8 cellular contexts compared by ENCODE assay signal in genomic region chr1:12434174-12434573, GRCh38.
DNase-seq lines count a peak whose midpoint lies in the region; ATAC-seq and TF ChIP-seq lines count a peak whose summit lies in the region.

No MANE protein-coding gene starts in this region.

- H3K36me3 Mint-ChIP-seq in CD4-positive, alpha-beta T cell (ENCODE audit: low read depth): peaks cover 27% of the 10 kb centered on the region
- H3K36me3 Mint-ChIP-seq in IgD-negative memory B cell: peaks cover 10% of the 10 kb centered on the region

- no peak for TF ChIP-seq POLR2A in esophagus muscularis mucosa (IDR thresholded peaks at IDR 0.05; ENCODE audit: low read depth)

- H3K9me3 Mint-ChIP-seq in CD4-positive, alpha-beta T cell: peaks cover 3% of the 10 kb centered on the region
- H3K9me3 Mint-ChIP-seq in IgD-negative memory B cell: peaks cover 0 to 3% (median 0%) of the 10 kb centered on the region in 3 donors

- intact Hi-C loops in CD4-positive, alpha-beta T cell (cut with DNase I, micrococcal nuclease): loop anchor here in 1 of 2 experiments (1.0 to 2.0 kb wide), 3 partner anchors 15 to 76 kb away; no protein-coding TSS in a partner anchor
- intact Hi-C loops in esophagus muscularis mucosa (cut with DNase I) (no loop called here), posterior vena cava (cut with DNase I) (no loop called here)

- CTCF ChIA-PET in CD4-positive, alpha-beta T cell (lab: Charles Lee): interaction anchor here (0.8 to 1.5 kb wide), 6 partner anchors 9 to 167 kb away, joined by 3 to 5 read pairs (median 4); no protein-coding TSS in a partner anchor

- peak; percentile 78 for ATAC-seq in CD4-positive, alpha-beta T cell (ENCODE audit: poor library complexity)
- ATAC-seq in GM18873 (IDR thresholded peaks at IDR 0.05; ENCODE audit: low FRiP score, unreplicated experiment): no peak

- peak overlapping the region; percentile 43 for H3K27ac ChIP-seq in CD4-positive, alpha-beta T cell (ENCODE audit: low read depth, low read length)
- H3K27ac ChIP-seq in esophagus muscularis mucosa (replicated peaks in 1 of 4): peak overlapping the region; percentile 78 to 83 (median 82)

- no peaks in the 10 kb centered on the region for H3K27me3 ChIP-seq in CD4-positive, alpha-beta T cell (ENCODE audit: control insufficient read depth, insufficient read depth, low read length)
- no peaks in the 10 kb centered on the region for H3K27me3 ChIP-seq in esophagus muscularis mucosa

- peak overlapping the region in 1 of 4 donors; percentile 1 for H3K4me3 ChIP-seq in esophagus muscularis mucosa
- no peak overlapping the region for H3K4me3 ChIP-seq in retinal pigment epithelial cell (ENCODE audit: low read length)

- POLR2A ChIA-PET in CD4-positive, alpha-beta T cell (lab: Charles Lee): interaction anchor here (0.9 to 3.5 kb wide), 10 partner anchors 14 to 185 kb away, joined by 3 to 26 read pairs (median 5); no protein-coding TSS in a partner anchor

- H3K4me1 Mint-ChIP-seq in CD4-positive, alpha-beta T cell (ENCODE audit: low read depth): peaks cover 61% of the 10 kb centered on the region
- H3K4me1 Mint-ChIP-seq in IgD-negative memory B cell: peaks cover 25 to 38% (median 33%) of the 10 kb centered on the region in 3 donors

- H3K4me3 Mint-ChIP-seq in CD4-positive, alpha-beta T cell: peak overlapping the region; percentile 62
- H3K4me3 Mint-ChIP-seq in IgD-negative memory B cell: peak overlapping the region in 2 of 4 donors; percentile 75 to 82

- 35% methylated on average over 5 of the region's 5 CpGs for WGBS in esophagus muscularis mucosa

- peaks cover 0 to 25% (median 2%) of the 10 kb centered on the region in 4 donors for H3K36me3 ChIP-seq in esophagus muscularis mucosa

- peak in 8 of 10 experiments; percentile 11 to 53 (median 38) for DNase-seq in CD4-positive, alpha-beta T cell
- DNase-seq in activated CD8-positive, alpha-beta memory T cell treated with anti-CD3 and anti-CD28 coated beads for 24 hours: peak; percentile 80
- no peak for DNase-seq in esophagus muscularis mucosa (ENCODE audit: extremely low spot score)
- DNase-seq in retinal pigment epithelial cell (ENCODE audit: low read depth): peak; percentile 73
- DNase-seq in DMS153 treated with DMSO at 0.1 percent for 48 hours (lab: John Stamatoyannopoulos, UW; ENCODE audit: unreplicated experiment): no peak
- no peak for DNase-seq in posterior vena cava (ENCODE audit: low spot score)

- no peak for TF ChIP-seq CTCF in CD4-positive, alpha-beta T cell (IDR thresholded peaks at IDR 0.05)
- no peak for TF ChIP-seq CTCF in esophagus muscularis mucosa (IDR thresholded peaks at IDR 0.05)
- TF ChIP-seq CTCF in retinal pigment epithelial cell (conservative IDR thresholded peaks at IDR 0.05; ENCODE audit: low read depth, low read length): no peak

- no peak for TF ChIP-seq EP300 in esophagus muscularis mucosa (IDR thresholded peaks at IDR 0.05)

- H3K27ac Mint-ChIP-seq in CD4-positive, alpha-beta T cell: peak overlapping the region; percentile 84
- H3K27ac Mint-ChIP-seq in IgD-negative memory B cell: peak overlapping the region in 2 of 3 donors; percentile 55 to 64

- peaks cover 70 to 86% (median 72%) of the 10 kb centered on the region in 4 donors for H3K4me1 ChIP-seq in esophagus muscularis mucosa

- H3K27me3 Mint-ChIP-seq in CD4-positive, alpha-beta T cell: no peaks in the 10 kb centered on the region
- H3K27me3 Mint-ChIP-seq in IgD-negative memory B cell: no peaks in the 10 kb centered on the region

- H3K9me3 ChIP-seq in CD4-positive, alpha-beta T cell (ENCODE audit: control insufficient read depth, low read length): no peaks in the 10 kb centered on the region
- no peaks in the 10 kb centered on the region for H3K9me3 ChIP-seq in esophagus muscularis mucosa

Comparison
In these comparisons a context has a peak if more than half of its experiments do, and no peak if none do; other contexts are left out.
1. DNase-seq: peak in CD4-positive, alpha-beta T cell (8 of 10), activated CD8-positive, alpha-beta memory T cell treated with anti-CD3 and anti-CD28 coated beads for 24 hours (single experiment) and retinal pigment epithelial cell (single experiment); none in esophagus muscularis mucosa (single experiment), DMS153 treated with DMSO at 0.1 percent for 48 hours (single experiment) and posterior vena cava (single experiment).